Comparison of ENCODE assay signal across 25 cellular contexts in the genomic region with DNA sequence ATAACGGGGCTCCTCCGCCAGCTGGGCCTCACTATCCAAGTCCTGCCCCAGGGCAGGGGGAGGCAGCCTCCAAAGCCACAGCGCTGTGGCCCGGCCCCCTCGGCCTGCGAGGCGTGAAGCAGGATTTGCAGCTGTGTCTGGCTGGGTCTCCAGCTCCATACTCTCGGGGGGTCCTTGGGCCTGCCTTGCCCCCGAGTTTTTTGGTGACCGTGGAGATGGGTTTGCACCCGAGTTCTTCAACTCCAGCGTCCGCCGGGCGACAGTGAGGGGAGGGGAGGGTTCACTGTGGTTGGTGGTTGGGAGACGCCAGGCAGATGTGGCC. TPM values are rescaled to one million over a fixed set of nuclear protein-coding genes. Genes with fewer than 3 reads are reported as not detected.
DNase-seq lines count a peak whose midpoint lies in the region; ATAC-seq, FAIRE-seq and TF ChIP-seq lines count a peak whose summit lies in the region.
"Had no signal": no experiment of that assay in that cellular context is flagged by ENCODE, and none has a peak within 500 bp of the region (broad histone marks: within the 10 kb centered on the region; RNA-seq: fewer than 3 reads in every experiment).

No MANE protein-coding gene starts in this region.

- peaks cover 25% of the 10 kb centered on the region for H3K27me3 Mint-ChIP-seq in glutamatergic neuron (ENCODE audit: unreplicated experiment)
- no peaks in the 10 kb centered on the region for H3K27me3 Mint-ChIP-seq in activated CD4-positive, alpha-beta memory T cell treated with anti-CD3 and anti-CD28 coated beads, Interleukin-2, amount 10 ng/mL, durations not matched to agents 7 days and 5 days
- H3K27me3 Mint-ChIP-seq: CD4-positive, CD25-positive, alpha-beta regulatory T cell had no signal

- no peaks in the 10 kb centered on the region for H3K9me3 ChIP-seq in HepG2 (ENCODE audit: low read length)
- no peaks in the 10 kb centered on the region for H3K9me3 ChIP-seq in right lobe of liver
- no peaks in the 10 kb centered on the region for H3K9me3 ChIP-seq in RWPE2 (ENCODE audit: severe bottlenecking)
- no peaks in the 10 kb centered on the region for H3K9me3 ChIP-seq in transverse colon
- H3K9me3 ChIP-seq: A549, BE2C, Caco-2 had no signal

- no TSS peak for BruUV-seq in HepG2 (replicated peaks; lab: Mats Ljungman, UMichigan)

- peaks cover 77 to 97% of the 10 kb centered on the region in 2 experiments for H3K27me3 ChIP-seq in HepG2 (ENCODE audit: control insufficient read depth in 1 of 2, insufficient read depth in 2 of 2, low read length in 2 of 2)
- H3K27me3 ChIP-seq in right lobe of liver: no peaks in the 10 kb centered on the region
- H3K27me3 ChIP-seq in RWPE2 (ENCODE audit: insufficient read depth, poor library complexity, severe bottlenecking): peaks cover 81% of the 10 kb centered on the region
- H3K27me3 ChIP-seq in transverse colon: peaks cover 28% of the 10 kb centered on the region

- no peaks in the 10 kb centered on the region for H3K79me2 ChIP-seq in HepG2 (ENCODE audit: insufficient read depth, low read length)

- TF ChIP-seq CTCF in HepG2 (CRISPR knock-in tag; IDR thresholded peaks at IDR 0.05): no peak
- TF ChIP-seq CTCF in right lobe of liver (IDR thresholded peaks at IDR 0.05): no peak
- TF ChIP-seq CTCF in RWPE2 (IDR thresholded peaks at IDR 0.05; ENCODE audit: poor library complexity, severe bottlenecking): no peak
- TF ChIP-seq CTCF in glutamatergic neuron (IDR thresholded peaks at IDR 0.05; ENCODE audit: partially characterized antibody, unreplicated experiment): no peak
- TF ChIP-seq CTCF in transverse colon (IDR thresholded peaks at IDR 0.05): no peak

- H3K4me2 ChIP-seq in HepG2 (ENCODE audit: low read depth, low read length): no peak overlapping the region
- H3K4me2 ChIP-seq: A549 had no signal

- no peak for FAIRE-seq in HepG2 (lab: Jason Lieb, UNC)
- FAIRE-seq: A549, G401.6, GM12892, GM19239, H1 had no signal

- H3K36me3 Mint-ChIP-seq in glutamatergic neuron (ENCODE audit: unreplicated experiment): no peaks in the 10 kb centered on the region
- H3K36me3 Mint-ChIP-seq in activated CD4-positive, alpha-beta memory T cell treated with anti-CD3 and anti-CD28 coated beads, Interleukin-2, amount 10 ng/mL, durations not matched to agents 7 days and 5 days (ENCODE audit: low read depth): no peaks in the 10 kb centered on the region
- H3K36me3 Mint-ChIP-seq: CD4-positive, CD25-positive, alpha-beta regulatory T cell; CD8-positive, alpha-beta T cell had no signal

- CTCF ChIA-PET in HepG2 (lab: Yijun Ruan, JAX; ENCODE audit: low intra/inter-chr PET ratio, low total read pairs): no interaction called here
- CTCF ChIA-PET in activated CD4-positive, alpha-beta memory T cell treated with anti-CD3 and anti-CD28 coated beads, Interleukin-2, amount 10 ng/mL, durations not matched to agents 7 days and 5 days (lab: Charles Lee): no interaction called here

- peak overlapping the region; percentile 97 for H3K27ac Mint-ChIP-seq in glutamatergic neuron (ENCODE audit: unreplicated experiment)
- H3K27ac Mint-ChIP-seq in activated CD4-positive, alpha-beta memory T cell treated with anti-CD3 and anti-CD28 coated beads, Interleukin-2, amount 10 ng/mL, durations not matched to agents 7 days and 5 days: no peak overlapping the region
- H3K27ac Mint-ChIP-seq: CD4-positive, CD25-positive, alpha-beta regulatory T cell; CD8-positive, alpha-beta T cell had no signal

- peaks cover 9% of the 10 kb centered on the region; the same call in 1 of the 2 replicates for H4K20me1 ChIP-seq in HepG2 (ENCODE audit: insufficient read depth, low read length)

- intact Hi-C loops in HepG2 (cut with micrococcal nuclease; ENCODE audit: unreplicated experiment): no loop called here
- intact Hi-C loops in right lobe of liver (cut with DNase I): no loop called here
- intact Hi-C loops in transverse colon (cut with DNase I; ENCODE audit: low total_unique reads): no loop called here

- 31% methylated on average over 5 of the region's 16 CpGs for WGBS in HepG2 (ENCODE audit: low lambda C conversion rate)
- 55% methylated on average over 6 of the region's 16 CpGs for WGBS in right lobe of liver (ENCODE audit: insufficient coverage, low coverage, low lambda C conversion rate, missing lambda C conversion rate)
- 72% methylated on average over 15 of the region's 16 CpGs; no CpG with 5 or more reads in 1 of the 2 donors for WGBS in transverse colon (ENCODE audit: low coverage in 1 of 2), 2 donors

- peaks cover 23% of the 10 kb centered on the region for H3K9me3 Mint-ChIP-seq in glutamatergic neuron (ENCODE audit: unreplicated experiment)
- H3K9me3 Mint-ChIP-seq in activated CD4-positive, alpha-beta memory T cell treated with anti-CD3 and anti-CD28 coated beads, Interleukin-2, amount 10 ng/mL, durations not matched to agents 7 days and 5 days: no peaks in the 10 kb centered on the region
- H3K9me3 Mint-ChIP-seq: CD8-positive, alpha-beta T cell had no signal

- no peak overlapping the region for H3K9ac ChIP-seq in HepG2 (ENCODE audit: insufficient read depth, low read depth, low read length)
- H3K9ac ChIP-seq: GM23248 had no signal

- H3K4me3 ChIP-seq in HepG2 (replicated peaks in 1 of 3; ENCODE audit: insufficient read depth in 1 of 3, low read depth in 2 of 3, low read length in 3 of 3) (no peak overlapping the region), right lobe of liver (no peak overlapping the region), RWPE2 (ENCODE audit: severe bottlenecking) (no peak overlapping the region), transverse colon (no peak overlapping the region)
- H3K4me3 ChIP-seq: A549, GM23248 had no signal

- H3K4me1 Mint-ChIP-seq in glutamatergic neuron (ENCODE audit: low read depth, unreplicated experiment): peaks cover 22% of the 10 kb centered on the region
- H3K4me1 Mint-ChIP-seq in activated CD4-positive, alpha-beta memory T cell treated with anti-CD3 and anti-CD28 coated beads, Interleukin-2, amount 10 ng/mL, durations not matched to agents 7 days and 5 days: peaks cover 9% of the 10 kb centered on the region

- no peak overlapping the region for H2AFZ ChIP-seq in HepG2 (ENCODE audit: low read length)
- H2AFZ ChIP-seq: GM23248 had no signal

- TF ChIP-seq EP300 in HepG2 (IDR thresholded peaks at IDR 0.05; ENCODE audit: low read depth in 2 of 2, low read length in 2 of 2) (no peak), HepG2 (CRISPR knock-in tag; IDR thresholded peaks at IDR 0.05; ENCODE audit: borderline replicate concordance) (no peak), transverse colon (IDR thresholded peaks at IDR 0.05; ENCODE audit: low read depth) (no peak)

- H3K27ac ChIP-seq in HepG2 (ENCODE audit: extremely low read length, insufficient read depth, low read length) (no peak overlapping the region), right lobe of liver (no peak overlapping the region), RWPE2 (ENCODE audit: poor library complexity, severe bottlenecking) (no peak overlapping the region), transverse colon (no peak overlapping the region)
- H3K27ac ChIP-seq: A549, C4-2B, GM23248 had no signal

- ATAC-seq in HepG2 (no peak), right lobe of liver (no peak), RWPE2 (ENCODE audit: low read depth) (no peak)
- ATAC-seq: A549; CD8-positive, alpha-beta T cell; HCT116 had no signal

- POLR2A ChIA-PET in HepG2 (lab: Yijun Ruan, JAX): no interaction called here
- POLR2A ChIA-PET in activated CD4-positive, alpha-beta memory T cell treated with anti-CD3 and anti-CD28 coated beads, Interleukin-2, amount 10 ng/mL, durations not matched to agents 7 days and 5 days (lab: Charles Lee): no interaction called here

- H3K4me1 ChIP-seq in HepG2 (ENCODE audit: insufficient read depth, low read length) (no peaks in the 10 kb centered on the region), right lobe of liver (no peaks in the 10 kb centered on the region), RWPE2 (ENCODE audit: insufficient read depth, poor library complexity, severe bottlenecking) (no peaks in the 10 kb centered on the region), transverse colon (no peaks in the 10 kb centered on the region)
- H3K4me1 ChIP-seq: A549, BE2C, Caco-2 had no signal

- in situ Hi-C loops in HepG2 (cut with HindIII; ENCODE audit: extremely low pct_ligation_motif_present, low pct_unique_long_range_greater_than_20kb): no loop called here
- in situ Hi-C loops in transverse colon (cut with MboI; ENCODE audit: low pct_ligation_motif_present in 1 of 4, low pct_unique_long_range_greater_than_20kb in 1 of 4, low sequenced_read_pairs in 3 of 4): no loop called here

- no peak for TF ChIP-seq POLR2A in HepG2 (IDR thresholded peaks at IDR 0.05; ENCODE audit: insufficient read depth in 1 of 2, low read depth in 2 of 2, low read length in 2 of 2)
- TF ChIP-seq POLR2A in right lobe of liver (IDR thresholded peaks at IDR 0.05): no peak
- no peak for TF ChIP-seq POLR2A in transverse colon (IDR thresholded peaks at IDR 0.05)

- H3K4me3 Mint-ChIP-seq in glutamatergic neuron (ENCODE audit: unreplicated experiment): peak overlapping the region; percentile 71
- no peak overlapping the region for H3K4me3 Mint-ChIP-seq in activated CD4-positive, alpha-beta memory T cell treated with anti-CD3 and anti-CD28 coated beads, Interleukin-2, amount 10 ng/mL, durations not matched to agents 7 days and 5 days
- H3K4me3 Mint-ChIP-seq: CD4-positive, CD25-positive, alpha-beta regulatory T cell; CD8-positive, alpha-beta T cell had no signal

- no peak for TF ChIP-seq RAD21 in HepG2 (CRISPR knock-in tag; IDR thresholded peaks at IDR 0.05)

- DNase-seq in HepG2 (ENCODE audit: low spot score) (no peak), right lobe of liver (no peak), RWPE2 (ENCODE audit: low spot score) (peak; percentile 81), glutamatergic neuron (no peak), transverse colon (no peak)
- DNase-seq in activated naive CD4-positive, alpha-beta T cell treated with Interleukin-2 at 50 U/mL for 16 hours: no peak
- no peak for DNase-seq in activated CD4-positive, alpha-beta memory T cell treated with anti-CD3 and anti-CD28 coated beads, Interleukin-2, amount 10 ng/mL, durations not matched to agents 7 days and 5 days
- DNase-seq: 8988T; ACHN; AML-193; Caco-2; CD4-positive, CD25-positive, alpha-beta regulatory T cell; CD8-positive, alpha-beta T cell; DMS153; DND-41; GM23248; H7 had no signal

- no peaks in the 10 kb centered on the region for H3K36me3 ChIP-seq in HepG2 (replicated peaks in 1 of 2; ENCODE audit: control insufficient read depth in 1 of 2, insufficient read depth in 2 of 2, low read length in 2 of 2)
- H3K36me3 ChIP-seq in right lobe of liver: no peaks in the 10 kb centered on the region
- no peaks in the 10 kb centered on the region for H3K36me3 ChIP-seq in RWPE2 (ENCODE audit: low read depth)
- H3K36me3 ChIP-seq in transverse colon: no peaks in the 10 kb centered on the region
- H3K36me3 ChIP-seq: BE2C had no signal

RNA-seq across cellular contexts. Expression of a gene that starts 54.9 kb away (rescaled TPM):
- total RNA-seq in HepG2 (2016; rRNA removed; fragmentation: Illumina TruSeq; extraction: Trizol) (not detected in 2 replicates), right lobe of liver (100 to 1,000 TPM in 1 of 6 experiments, 10 to 100 TPM in 3, 1 to 10 TPM in 2; 4.6 to 165 (median 26.8) TPM), glutamatergic neuron (ENCODE audit: unreplicated experiment) (165 TPM), transverse colon (under 1 TPM in 1 of 4 donors, not detected in 3; 0.20 TPM)
- not detected in 2 replicates for total RNA-seq in HepG2 (2016; cell fraction: cytosol; rRNA removed; fragmentation: Illumina TruSeq; extraction: Trizol; ENCODE audit: low read depth)
- total RNA-seq in HepG2 (2016; cell fraction: insoluble cytoplasmic fraction; rRNA removed; fragmentation: Illumina TruSeq; extraction: Trizol): not detected in 2 replicates
- total RNA-seq in HepG2 (2016; cell fraction: membrane; rRNA removed; fragmentation: Illumina TruSeq; extraction: Trizol): not detected in 2 replicates
- total RNA-seq in HepG2 (2016; cell fraction: nucleus; rRNA removed; fragmentation: Illumina TruSeq; extraction: Trizol): not detected in 2 replicates
- polyA plus RNA-seq in HepG2 (2011; rRNA removed): not detected in 2 replicates
- polyA plus RNA-seq in HepG2 (2011; cell fraction: cytosol; rRNA removed): 0.06 TPM in 1 of 2 replicates, not detected in the other
- polyA plus RNA-seq in HepG2 (2011; cell fraction: nucleus; rRNA removed): 0.10 and 0.14 TPM in 2 replicates
- polyA plus RNA-seq in HepG2 (2012): 0.11 TPM in 1 of 2 replicates, not detected in the other
- polyA plus RNA-seq in HepG2 (2016; cell fraction: cytosol; fragmentation: Illumina TruSeq; extraction: Trizol; ENCODE audit: low read depth): not detected in 2 replicates
- polyA plus RNA-seq in HepG2 (2016; cell fraction: insoluble cytoplasmic fraction; fragmentation: Illumina TruSeq; extraction: Trizol; ENCODE audit: low read depth): not detected in 2 replicates
- not detected in 2 replicates for polyA plus RNA-seq in HepG2 (2016; cell fraction: membrane; fragmentation: Illumina TruSeq; extraction: Trizol; ENCODE audit: low read depth)
- not detected in 2 replicates for polyA plus RNA-seq in HepG2 (2016; cell fraction: nucleus; fragmentation: Illumina TruSeq; extraction: Trizol; ENCODE audit: insufficient read depth, low read depth)
- polyA minus RNA-seq in HepG2 (2011; rRNA and poly(A)+ RNA removed; ENCODE audit: low replicate concordance): not detected in 2 replicates
- polyA minus RNA-seq in HepG2 (2011; cell fraction: cytosol; rRNA and poly(A)+ RNA removed): not detected in 2 replicates
- polyA minus RNA-seq in HepG2 (2011; cell fraction: nucleus; rRNA and poly(A)+ RNA removed): not detected in 2 replicates
- not detected for total RNA-seq in activated CD4-positive, alpha-beta memory T cell treated with anti-CD3 and anti-CD28 coated beads, Interleukin-2, amount 10 ng/mL, durations not matched to agents 7 days and 5 days
- total RNA-seq: CD4-positive, CD25-positive, alpha-beta regulatory T cell; CD8-positive, alpha-beta T cell; GM23248 had no signal
- polyA plus RNA-seq: CD4-positive, CD25-positive, alpha-beta regulatory T cell; GM23248 had no signal

RNA-seq across cellular contexts. Expression of a gene that starts 56.4 kb away (rescaled TPM):
- not detected in 2 replicates for total RNA-seq in HepG2 (2016; rRNA removed; fragmentation: Illumina TruSeq; extraction: Trizol)
- total RNA-seq in HepG2 (2016; cell fraction: cytosol; rRNA removed; fragmentation: Illumina TruSeq; extraction: Trizol; ENCODE audit: low read depth): not detected in 2 replicates
- not detected in 2 replicates for total RNA-seq in HepG2 (2016; cell fraction: insoluble cytoplasmic fraction; rRNA removed; fragmentation: Illumina TruSeq; extraction: Trizol)
- total RNA-seq in HepG2 (2016; cell fraction: membrane; rRNA removed; fragmentation: Illumina TruSeq; extraction: Trizol): not detected in 2 replicates
- not detected in 2 replicates for total RNA-seq in HepG2 (2016; cell fraction: nucleus; rRNA removed; fragmentation: Illumina TruSeq; extraction: Trizol)
- polyA plus RNA-seq in HepG2 (2011; rRNA removed): not detected in 2 replicates
- polyA plus RNA-seq in HepG2 (2011; cell fraction: cytosol; rRNA removed): not detected in 2 replicates
- 0.03 and 0.10 TPM in 2 replicates for polyA plus RNA-seq in HepG2 (2011; cell fraction: nucleus; rRNA removed)
- polyA plus RNA-seq in HepG2 (2012): not detected in 2 replicates
- polyA plus RNA-seq in HepG2 (2016; cell fraction: cytosol; fragmentation: Illumina TruSeq; extraction: Trizol; ENCODE audit: low read depth): not detected in 2 replicates
- not detected in 2 replicates for polyA plus RNA-seq in HepG2 (2016; cell fraction: insoluble cytoplasmic fraction; fragmentation: Illumina TruSeq; extraction: Trizol; ENCODE audit: low read depth)
- not detected in 2 replicates for polyA plus RNA-seq in HepG2 (2016; cell fraction: membrane; fragmentation: Illumina TruSeq; extraction: Trizol; ENCODE audit: low read depth)
- not detected in 2 replicates for polyA plus RNA-seq in HepG2 (2016; cell fraction: nucleus; fragmentation: Illumina TruSeq; extraction: Trizol; ENCODE audit: insufficient read depth, low read depth)
- 0.02 and 1.2 TPM in 2 replicates for polyA minus RNA-seq in HepG2 (2011; rRNA and poly(A)+ RNA removed; ENCODE audit: low replicate concordance)
- not detected in 2 replicates for polyA minus RNA-seq in HepG2 (2011; cell fraction: cytosol; rRNA and poly(A)+ RNA removed)
- polyA minus RNA-seq in HepG2 (2011; cell fraction: nucleus; rRNA and poly(A)+ RNA removed): not detected in 2 replicates
- total RNA-seq in right lobe of liver: not detected
- 354 TPM for total RNA-seq in glutamatergic neuron (ENCODE audit: unreplicated experiment)
- under 1 TPM in 3 of 4 donors, not detected in 1; 0.32 to 0.41 (median 0.37) TPM for total RNA-seq in transverse colon
- total RNA-seq in activated CD4-positive, alpha-beta memory T cell treated with anti-CD3 and anti-CD28 coated beads, Interleukin-2, amount 10 ng/mL, durations not matched to agents 7 days and 5 days: not detected
- total RNA-seq: CD8-positive, alpha-beta T cell; GM23248 had no signal

Comparison
In these comparisons a context has a peak if more than half of its experiments do, and no peak if none do; other contexts are left out.
1. RNA of a gene that starts 56.4 kb away (total RNA-seq): 354 TPM in glutamatergic neuron (single experiment); 0.32 to 0.41 TPM in transverse colon, not detected in activated CD4-positive, alpha-beta memory T cell treated with anti-CD3 and anti-CD28 coated beads, Interleukin-2, amount 10 ng/mL, durations not matched to agents 7 days and 5 days, not detected in HepG2 and not detected in right lobe of liver; every median in the first group is over 100 times any median in the second.